In genomic region chr9:80994892-80995291, GRCh38 we compare ENCODE assay signal across 19 cellular contexts.
DNase-seq lines count a peak whose midpoint lies in the region; ATAC-seq and TF ChIP-seq lines count a peak whose summit lies in the region.
"Had no signal": no experiment of that assay in that cellular context is flagged by ENCODE, and none has a peak within 500 bp of the region (broad histone marks: within the 10 kb centered on the region; RNA-seq: fewer than 3 reads in every experiment).

No MANE protein-coding gene starts in this region.

- TF ChIP-seq CTCF in RWPE2 (IDR thresholded peaks at IDR 0.05; ENCODE audit: poor library complexity, severe bottlenecking) (no peak), epithelial cell of proximal tubule (conservative IDR thresholded peaks at IDR 0.05; ENCODE audit: low read depth, low read length) (no peak), OCI-LY7 (conservative IDR thresholded peaks at IDR 0.05; ENCODE audit: low read length) (no peak)

- no peak overlapping the region for H3K4me2 ChIP-seq in OCI-LY7 (ENCODE audit: low read length)

- no peak overlapping the region for H3K27ac Mint-ChIP-seq in T-helper 17 cell
- H3K27ac Mint-ChIP-seq: activated CD8-positive, alpha-beta memory T cell treated with anti-CD3 and anti-CD28 coated beads, Interleukin-2, amount 10 ng/mL, durations not matched to agents 7 days and 5 days; nephron; progenitor cell of endocrine pancreas; stimulated activated effector memory CD8-positive, alpha-beta T cell treated with anti-CD3 and anti-CD28 coated beads, Interleukin-12 subunit alpha, Interleukin-12 subunit beta, amount 100 ng/mL, for 72 hours had no signal

- H3K27ac ChIP-seq in RWPE2 (ENCODE audit: poor library complexity, severe bottlenecking) (peak overlapping the region; percentile 42), OCI-LY7 (ENCODE audit: low read depth, low read length, poor library complexity, severe bottlenecking) (no peak overlapping the region)
- H3K27ac ChIP-seq: thyroid gland had no signal

- no peak overlapping the region for H3K4me3 Mint-ChIP-seq in T-helper 17 cell
- H3K4me3 Mint-ChIP-seq: activated CD8-positive, alpha-beta memory T cell treated with anti-CD3 and anti-CD28 coated beads, Interleukin-2, amount 10 ng/mL, durations not matched to agents 7 days and 5 days; nephron; stimulated activated effector memory CD8-positive, alpha-beta T cell treated with anti-CD3 and anti-CD28 coated beads, Interleukin-12 subunit alpha, Interleukin-12 subunit beta, amount 100 ng/mL, for 72 hours had no signal

- BruUV-seq in OCI-LY7 (replicated peaks; lab: Mats Ljungman, UMichigan), result no TSS peak

- H3K27me3 ChIP-seq in RWPE2 (ENCODE audit: insufficient read depth, poor library complexity, severe bottlenecking), result no peaks in the 10 kb centered on the region
- H3K27me3 ChIP-seq: thyroid gland had no signal

- no peaks in the 10 kb centered on the region for H3K27me3 Mint-ChIP-seq in T-helper 17 cell
- H3K27me3 Mint-ChIP-seq: activated CD8-positive, alpha-beta memory T cell treated with anti-CD3 and anti-CD28 coated beads, Interleukin-2, amount 10 ng/mL, durations not matched to agents 7 days and 5 days; progenitor cell of endocrine pancreas had no signal

- H3K36me3 Mint-ChIP-seq in T-helper 17 cell (ENCODE audit: low read depth), result no peaks in the 10 kb centered on the region
- H3K36me3 Mint-ChIP-seq: activated CD8-positive, alpha-beta memory T cell treated with anti-CD3 and anti-CD28 coated beads, Interleukin-2, amount 10 ng/mL, durations not matched to agents 7 days and 5 days; stimulated activated effector memory CD8-positive, alpha-beta T cell treated with anti-CD3 and anti-CD28 coated beads, Interleukin-12 subunit alpha, Interleukin-12 subunit beta, amount 100 ng/mL, for 72 hours had no signal

- H3K36me3 ChIP-seq in RWPE2 (ENCODE audit: low read depth), result no peaks in the 10 kb centered on the region
- H3K36me3 ChIP-seq in OCI-LY7 (ENCODE audit: insufficient read depth, low read length), result no peaks in the 10 kb centered on the region
- H3K36me3 ChIP-seq: thyroid gland had no signal

- H3K9me2 ChIP-seq in OCI-LY7 (ENCODE audit: insufficient read depth, low read length), result no peaks in the 10 kb centered on the region

- H2AFZ ChIP-seq in OCI-LY7 (ENCODE audit: low read length), result no peak overlapping the region

- H3K4me1 ChIP-seq in RWPE2 (ENCODE audit: insufficient read depth, poor library complexity, severe bottlenecking) (peaks cover 12% of the 10 kb centered on the region), OCI-LY7 (ENCODE audit: insufficient read depth, low read length, poor library complexity, severe bottlenecking) (no peaks in the 10 kb centered on the region)
- H3K4me1 ChIP-seq: thyroid gland had no signal

- no peaks in the 10 kb centered on the region for H4K20me1 ChIP-seq in OCI-LY7 (ENCODE audit: insufficient read depth, low read length)

- DNase-seq in HS-27A (ENCODE audit: low read depth) (peak; percentile 5), RWPE2 (ENCODE audit: low spot score) (no peak), epithelial cell of proximal tubule (ENCODE audit: low read depth) (peak; percentile 12), renal cortical epithelial cell (ENCODE audit: low read depth) (peak; percentile 55), T-helper 17 cell (no peak), OCI-LY7 (ENCODE audit: low spot score) (no peak)
- no peak for DNase-seq in activated CD4-positive, alpha-beta T cell treated with anti-CD3 and anti-CD28 coated beads, Interleukin-2, amount 50 U/mL, for 48 hours
- DNase-seq: activated CD8-positive, alpha-beta memory T cell treated with anti-CD3 and anti-CD28 coated beads, Interleukin-2, amount 10 ng/mL, durations not matched to agents 7 days and 5 days; amniotic stem cell; DMS 273 treated with DMSO at 0.1 percent for 48 hours; head of caudate nucleus; NCI-H345; SHP77; T-helper 2 cell; thyroid gland had no signal

- no peaks in the 10 kb centered on the region for H3K9me3 ChIP-seq in RWPE2 (ENCODE audit: severe bottlenecking)
- H3K9me3 ChIP-seq in T-helper 17 cell (ENCODE audit: control insufficient read depth, low read length, poor library complexity, severe bottlenecking), result no peaks in the 10 kb centered on the region
- no peaks in the 10 kb centered on the region for H3K9me3 ChIP-seq in OCI-LY7 (ENCODE audit: low read length)
- H3K9me3 ChIP-seq: thyroid gland had no signal

- ATAC-seq in RWPE2 (ENCODE audit: low read depth), result peak; percentile 66; the same call in 1 of the 3 replicates
- ATAC-seq in GM19035 (IDR thresholded peaks at IDR 0.05; ENCODE audit: unreplicated experiment), result no peak
- ATAC-seq in T-helper 17 cell, result no peak
- ATAC-seq: activated CD8-positive, alpha-beta memory T cell treated with anti-CD3 and anti-CD28 coated beads, Interleukin-2, amount 10 ng/mL, durations not matched to agents 7 days and 5 days; stimulated activated effector memory CD8-positive, alpha-beta T cell treated with anti-CD3 and anti-CD28 coated beads, Interleukin-12 subunit alpha, Interleukin-12 subunit beta, amount 100 ng/mL, for 72 hours had no signal

- H3K4me3 ChIP-seq in RWPE2 (ENCODE audit: severe bottlenecking), result no peak overlapping the region
- H3K4me3 ChIP-seq in epithelial cell of proximal tubule (ENCODE audit: low read depth, low read length), result no peak overlapping the region
- no peak overlapping the region for H3K4me3 ChIP-seq in OCI-LY7 (ENCODE audit: low read depth, low read length, poor library complexity, severe bottlenecking)
- H3K4me3 ChIP-seq: thyroid gland had no signal

- H3K79me2 ChIP-seq in OCI-LY7 (ENCODE audit: insufficient read depth, low read depth, low read length), result no peaks in the 10 kb centered on the region

- intact Hi-C loops in OCI-LY7 (cut with micrococcal nuclease; ENCODE audit: unreplicated experiment), result no loop called here

- POLR2A ChIA-PET in OCI-LY7 (lab: Charles Lee), result interaction anchor here (0.7 kb wide), 1 partner anchor 396 kb away, joined by 4 read pairs; no protein-coding TSS in a partner anchor

- CTCF ChIA-PET in OCI-LY7 (lab: Charles Lee; ENCODE audit: unreplicated experiment), result no interaction called here

- no peaks in the 10 kb centered on the region for H3K4me1 Mint-ChIP-seq in T-helper 17 cell
- H3K4me1 Mint-ChIP-seq: activated CD8-positive, alpha-beta memory T cell treated with anti-CD3 and anti-CD28 coated beads, Interleukin-2, amount 10 ng/mL, durations not matched to agents 7 days and 5 days; nephron; stimulated activated effector memory CD8-positive, alpha-beta T cell treated with anti-CD3 and anti-CD28 coated beads, Interleukin-12 subunit alpha, Interleukin-12 subunit beta, amount 100 ng/mL, for 72 hours had no signal

Comparison
In these comparisons a context has a peak if more than half of its experiments do, and no peak if none do; other contexts are left out.
1. DNase-seq: peak in HS-27A (single experiment), epithelial cell of proximal tubule (single experiment) and renal cortical epithelial cell (single experiment); none in RWPE2 (single experiment), activated CD4-positive, alpha-beta T cell treated with anti-CD3 and anti-CD28 coated beads, Interleukin-2, amount 50 U/mL, for 48 hours (0 of 2), T-helper 17 cell (0 of 3) and OCI-LY7 (single experiment).